ENCODE assay signal across 11 cellular contexts in genomic region chr7:27134392-27134791, GRCh38. TPM values are rescaled to one million over a fixed set of nuclear protein-coding genes. Genes with fewer than 3 reads are reported as not detected.
DNase-seq lines count a peak whose midpoint lies in the region; ATAC-seq and TF ChIP-seq lines count a peak whose summit lies in the region.
"Had no signal": no experiment of that assay in that cellular context is flagged by ENCODE, and none has a peak within 500 bp of the region (broad histone marks: within the 10 kb centered on the region; RNA-seq: fewer than 3 reads in every experiment).

No MANE protein-coding gene starts in this region.

- no peak overlapping the region for H3K4me3 Mint-ChIP-seq in HFFc6
- H3K4me3 Mint-ChIP-seq in activated T-helper 1 cell treated with anti-CD3 and anti-CD28 coated beads, Interleukin-12 subunit alpha, Interleukin-12 subunit beta, Interleukin-2, Interleukin-4 antibody, amounts not matched to agents 30 ng/mL and 10 ng/mL and 1 ng/mL, durations not matched to agents 14 hours and 24 hours and 36 hours, result peak overlapping the region; percentile 56
- H3K4me3 Mint-ChIP-seq: activated naive CD8-positive, alpha-beta T cell had no signal

- peak overlapping the region; percentile 15 to 86 (median 45); a peak in 16 of 22 replicates for H3K4me2 ChIP-seq in BLaER1 treated with 17β-estradiol and CSF1 and Interleukin-3, amounts not matched to agents 10 nM and 100 nM

- H3K9ac ChIP-seq in BLaER1 treated with 17β-estradiol and CSF1 and Interleukin-3, amounts not matched to agents 10 nM and 100 nM, result no peak overlapping the region
- peak overlapping the region; percentile 16 to 47 for H3K9ac ChIP-seq in mucosa of rectum (ENCODE audit: low read depth in 1 of 2, low read length in 2 of 2)

- peak overlapping the region; percentile 44; the same call in 1 of the 2 replicates for H3K27ac Mint-ChIP-seq in HFFc6
- H3K27ac Mint-ChIP-seq in activated T-helper 1 cell treated with anti-CD3 and anti-CD28 coated beads, Interleukin-12 subunit alpha, Interleukin-12 subunit beta, Interleukin-2, Interleukin-4 antibody, amounts not matched to agents 30 ng/mL and 10 ng/mL and 1 ng/mL, durations not matched to agents 14 hours and 24 hours and 36 hours, result peak overlapping the region; percentile 30
- H3K27ac Mint-ChIP-seq: activated naive CD8-positive, alpha-beta T cell had no signal

- no peaks in the 10 kb centered on the region for H4K20me1 ChIP-seq in BLaER1 treated with 17β-estradiol and CSF1 and Interleukin-3, amounts not matched to agents 10 nM and 100 nM

- H3K27me3 Mint-ChIP-seq in HFFc6 (ENCODE audit: insufficient read depth), result no peaks in the 10 kb centered on the region; the same call in none of the 2 replicates
- H3K27me3 Mint-ChIP-seq in activated T-helper 1 cell treated with anti-CD3 and anti-CD28 coated beads, Interleukin-12 subunit alpha, Interleukin-12 subunit beta, Interleukin-2, Interleukin-4 antibody, amounts not matched to agents 30 ng/mL and 10 ng/mL and 1 ng/mL, durations not matched to agents 14 hours and 24 hours and 36 hours (ENCODE audit: insufficient read depth), result peaks cover 36% of the 10 kb centered on the region

- H3K9me3 Mint-ChIP-seq in HFFc6, result no peaks in the 10 kb centered on the region
- no peaks in the 10 kb centered on the region for H3K9me3 Mint-ChIP-seq in activated T-helper 1 cell treated with anti-CD3 and anti-CD28 coated beads, Interleukin-12 subunit alpha, Interleukin-12 subunit beta, Interleukin-2, Interleukin-4 antibody, amounts not matched to agents 30 ng/mL and 10 ng/mL and 1 ng/mL, durations not matched to agents 14 hours and 24 hours and 36 hours

- ATAC-seq in GM21786 (IDR thresholded peaks at IDR 0.05; ENCODE audit: unreplicated experiment), result no peak
- ATAC-seq in HG03520 (IDR thresholded peaks at IDR 0.05; ENCODE audit: unreplicated experiment), result no peak
- ATAC-seq: right cardiac atrium had no signal

- H3K4me3 ChIP-seq in BLaER1 treated with 17β-estradiol and CSF1 and Interleukin-3, amounts not matched to agents 10 nM and 100 nM, result no peak overlapping the region
- peak overlapping the region in 1 of 2 donors; percentile 32 for H3K4me3 ChIP-seq in mucosa of rectum (ENCODE audit: low read length in 2 of 2)

- H3K4me1 ChIP-seq in BLaER1 treated with 17β-estradiol and CSF1 and Interleukin-3, amounts not matched to agents 10 nM and 100 nM, result peaks cover 23 to 40% (median 32%) of the 10 kb centered on the region in 10 experiments
- peaks cover 52 to 63% of the 10 kb centered on the region in 2 donors for H3K4me1 ChIP-seq in mucosa of rectum (ENCODE audit: control insufficient read depth in 2 of 2, insufficient read depth in 2 of 2, low read length in 2 of 2)

- H3K27me3 ChIP-seq in BLaER1 treated with 17β-estradiol and CSF1 and Interleukin-3, amounts not matched to agents 10 nM and 100 nM, result peaks cover 0 to 26% (median 15%) of the 10 kb centered on the region in 11 experiments; a peak in 16 of 22 replicates
- H3K27me3 ChIP-seq in mucosa of rectum (ENCODE audit: control insufficient read depth in 2 of 2, insufficient read depth in 2 of 2, low read length in 2 of 2), result no peaks in the 10 kb centered on the region
- H3K27me3 ChIP-seq: SJCRH30 had no signal

- peaks cover 20 to 44% (median 36%) of the 10 kb centered on the region in 11 experiments for H3K9me3 ChIP-seq in BLaER1 treated with 17β-estradiol and CSF1 and Interleukin-3, amounts not matched to agents 10 nM and 100 nM (replicated peaks in 1 of 11)
- no peaks in the 10 kb centered on the region for H3K9me3 ChIP-seq in mucosa of rectum (ENCODE audit: control insufficient read depth in 2 of 2, low read length in 2 of 2)
- H3K9me3 ChIP-seq: SJCRH30 had no signal

- H3K27ac ChIP-seq in BLaER1 treated with 17β-estradiol and CSF1 and Interleukin-3, amounts not matched to agents 10 nM and 100 nM, result no peak overlapping the region
- peak overlapping the region; percentile 23 to 64 for H3K27ac ChIP-seq in mucosa of rectum (ENCODE audit: low read depth in 2 of 2, low read length in 2 of 2)
- H3K27ac ChIP-seq: SJCRH30 had no signal

- H3K4me1 Mint-ChIP-seq in HFFc6 (ENCODE audit: low read depth), result peaks cover 34% of the 10 kb centered on the region
- peaks cover 33% of the 10 kb centered on the region for H3K4me1 Mint-ChIP-seq in activated T-helper 1 cell treated with anti-CD3 and anti-CD28 coated beads, Interleukin-12 subunit alpha, Interleukin-12 subunit beta, Interleukin-2, Interleukin-4 antibody, amounts not matched to agents 30 ng/mL and 10 ng/mL and 1 ng/mL, durations not matched to agents 14 hours and 24 hours and 36 hours (ENCODE audit: low read depth)

- peak; percentile 41 for DNase-seq in HFFc6
- DNase-seq in activated T-helper 1 cell treated with anti-CD3 and anti-CD28 coated beads, Interleukin-12 subunit alpha, Interleukin-12 subunit beta, Interleukin-2, Interleukin-4 antibody, amounts not matched to agents 30 ng/mL and 10 ng/mL and 1 ng/mL, durations not matched to agents 14 hours and 24 hours and 36 hours (ENCODE audit: low spot score), result no peak
- DNase-seq in amniotic stem cell (lab: John Stamatoyannopoulos, UW), result no peak
- DNase-seq in NCI-H82 (lab: John Stamatoyannopoulos, UW), result no peak
- DNase-seq: right cardiac atrium had no signal

- H3K36me3 Mint-ChIP-seq in HFFc6 (ENCODE audit: low read depth), result peaks cover 10% of the 10 kb centered on the region
- H3K36me3 Mint-ChIP-seq in activated T-helper 1 cell treated with anti-CD3 and anti-CD28 coated beads, Interleukin-12 subunit alpha, Interleukin-12 subunit beta, Interleukin-2, Interleukin-4 antibody, amounts not matched to agents 30 ng/mL and 10 ng/mL and 1 ng/mL, durations not matched to agents 14 hours and 24 hours and 36 hours (ENCODE audit: low read depth), result peaks cover 3% of the 10 kb centered on the region
- H3K36me3 Mint-ChIP-seq: activated naive CD8-positive, alpha-beta T cell had no signal

- TF ChIP-seq CTCF in HFFc6 (IDR thresholded peaks at IDR 0.05), result no peak

- intact Hi-C loops in activated T-helper 1 cell treated with anti-CD3 and anti-CD28 coated beads, Interleukin-12 subunit alpha, Interleukin-12 subunit beta, Interleukin-2, Interleukin-4 antibody, amounts not matched to agents 30 ng/mL and 10 ng/mL and 1 ng/mL, durations not matched to agents 14 hours and 24 hours and 36 hours (cut with micrococcal nuclease), result loop anchor here (1.0 to 5.0 kb wide), 5 partner anchors 16 to 1018 kb away; partner anchors contain the start of gene SKAP2

- H3K36me3 ChIP-seq in BLaER1 treated with 17β-estradiol and CSF1 and Interleukin-3, amounts not matched to agents 10 nM and 100 nM, result no peaks in the 10 kb centered on the region; a peak in 1 of 22 replicates
- H3K36me3 ChIP-seq in mucosa of rectum (ENCODE audit: control insufficient read depth in 2 of 2, insufficient read depth in 2 of 2, low read length in 2 of 2), result no peaks in the 10 kb centered on the region
- H3K36me3 ChIP-seq: SJCRH30 had no signal

RNA-seq across cellular contexts. Expression of gene HOXA4, which starts 3.8 kb away (rescaled TPM):
- total RNA-seq in HFFc6 (2021; fragmentation: NEBNext Ultra II Directional; extraction: Animal tissue kit (Norgen Biotek cat#: 25700)), result 1 to 10 TPM in 1 of 6 experiments, under 1 TPM in 5; 0.38 to 1.0 (median 0.47) TPM
- total RNA-seq in activated T-helper 1 cell treated with anti-CD3 and anti-CD28 coated beads, Interleukin-12 subunit alpha, Interleukin-12 subunit beta, Interleukin-2, Interleukin-4 antibody, amounts not matched to agents 30 ng/mL and 10 ng/mL and 1 ng/mL, durations not matched to agents 14 hours and 24 hours and 36 hours, result not detected in 2 replicates

RNA-seq across cellular contexts. Expression of gene HOXA5, which starts 9.1 kb away (rescaled TPM):
- total RNA-seq in HFFc6 (2021; fragmentation: NEBNext Ultra II Directional; extraction: Animal tissue kit (Norgen Biotek cat#: 25700)), result 1 to 10 TPM; 2.0 to 3.8 (median 2.8) TPM
- not detected in 2 replicates for total RNA-seq in activated T-helper 1 cell treated with anti-CD3 and anti-CD28 coated beads, Interleukin-12 subunit alpha, Interleukin-12 subunit beta, Interleukin-2, Interleukin-4 antibody, amounts not matched to agents 30 ng/mL and 10 ng/mL and 1 ng/mL, durations not matched to agents 14 hours and 24 hours and 36 hours

RNA-seq across cellular contexts. Expression of gene HOXA6, which starts 13.2 kb away (rescaled TPM):
- total RNA-seq in HFFc6 (2021; fragmentation: NEBNext Ultra II Directional; extraction: Animal tissue kit (Norgen Biotek cat#: 25700)), result 1 to 10 TPM; 2.3 to 3.8 (median 2.8) TPM
- not detected in 2 replicates for total RNA-seq in activated T-helper 1 cell treated with anti-CD3 and anti-CD28 coated beads, Interleukin-12 subunit alpha, Interleukin-12 subunit beta, Interleukin-2, Interleukin-4 antibody, amounts not matched to agents 30 ng/mL and 10 ng/mL and 1 ng/mL, durations not matched to agents 14 hours and 24 hours and 36 hours
- total RNA-seq: right cardiac atrium had no signal

RNA-seq across cellular contexts. Expression of gene HOXA3, which starts 18.0 kb away (rescaled TPM):
- total RNA-seq in HFFc6 (2021; fragmentation: NEBNext Ultra II Directional; extraction: Animal tissue kit (Norgen Biotek cat#: 25700)), result 1 to 10 TPM in 3 of 6 experiments, under 1 TPM in 3; 0.33 to 1.9 (median 1.1) TPM
- total RNA-seq in activated T-helper 1 cell treated with anti-CD3 and anti-CD28 coated beads, Interleukin-12 subunit alpha, Interleukin-12 subunit beta, Interleukin-2, Interleukin-4 antibody, amounts not matched to agents 30 ng/mL and 10 ng/mL and 1 ng/mL, durations not matched to agents 14 hours and 24 hours and 36 hours, result not detected in 2 replicates

RNA-seq across cellular contexts. Expression of gene HOXA7, which starts 22.1 kb away (rescaled TPM):
- 1 to 10 TPM; 6.2 to 8.2 (median 6.8) TPM for total RNA-seq in HFFc6 (2021; fragmentation: NEBNext Ultra II Directional; extraction: Animal tissue kit (Norgen Biotek cat#: 25700))
- total RNA-seq in activated T-helper 1 cell treated with anti-CD3 and anti-CD28 coated beads, Interleukin-12 subunit alpha, Interleukin-12 subunit beta, Interleukin-2, Interleukin-4 antibody, amounts not matched to agents 30 ng/mL and 10 ng/mL and 1 ng/mL, durations not matched to agents 14 hours and 24 hours and 36 hours, result not detected in 2 replicates
- total RNA-seq: right cardiac atrium had no signal

Comparison
In these comparisons a context has a peak if more than half of its experiments do, and no peak if none do; other contexts are left out.
1. H3K27ac ChIP-seq: peak in mucosa of rectum (2 of 2); none in BLaER1 treated with 17β-estradiol and CSF1 and Interleukin-3, amounts not matched to agents 10 nM and 100 nM (0 of 11).
2. H3K9ac ChIP-seq: peak in mucosa of rectum (2 of 2); none in BLaER1 treated with 17β-estradiol and CSF1 and Interleukin-3, amounts not matched to agents 10 nM and 100 nM (0 of 11).